ENCODE assay signal across 23 cellular contexts in genomic region chr7:1099154-1099542, GRCh38. TPM values are rescaled to one million over a fixed set of nuclear protein-coding genes. Genes with fewer than 3 reads are reported as not detected.
"Had no signal": no experiment of that assay in that cellular context is flagged by ENCODE, and none has a peak within 500 bp of the region (broad histone marks: within the 10 kb centered on the region; RNA-seq: fewer than 3 reads in every experiment).

No MANE protein-coding gene starts in this region.

- H3K4me1 Mint-ChIP-seq: natural killer cell had no signal

- H3K27ac Mint-ChIP-seq: memory B cell; natural killer cell; stimulated activated memory B cell treated with anti-CD40 and anti-IgM and Interleukin-4, amounts not matched to agents 10 μg/mL and 1 μg/mL and 100 μg/mL, for 72 hours; stimulated activated naive CD8-positive, alpha-beta T cell treated with anti-CD3 and anti-CD28 coated beads, Interleukin-15, Interleukin-2, amounts not matched to agents 100 ng/mL and 50 ng/mL, for 24 hours had no signal

- ATAC-seq: heart left ventricle; left lobe of liver; natural killer cell; right cardiac atrium; stimulated activated memory B cell treated with anti-CD40 and anti-IgM and Interleukin-4, amounts not matched to agents 10 μg/mL and 1 μg/mL and 100 μg/mL, for 72 hours had no signal

- H3K4me1 ChIP-seq: uterus had no signal

- H3K4me2 ChIP-seq: hepatocyte had no signal

- H3K4me3 Mint-ChIP-seq: memory B cell; natural killer cell; stimulated activated memory B cell treated with anti-CD40 and anti-IgM and Interleukin-4, amounts not matched to agents 10 μg/mL and 1 μg/mL and 100 μg/mL, for 72 hours; stimulated activated naive CD8-positive, alpha-beta T cell treated with anti-CD3 and anti-CD28 coated beads, Interleukin-15, Interleukin-2, amounts not matched to agents 100 ng/mL and 50 ng/mL, for 24 hours had no signal

- H3K27me3 Mint-ChIP-seq: stimulated activated memory B cell treated with anti-CD40 and anti-IgM and Interleukin-4, amounts not matched to agents 10 μg/mL and 1 μg/mL and 100 μg/mL, for 72 hours; stimulated activated naive CD8-positive, alpha-beta T cell treated with anti-CD3 and anti-CD28 coated beads, Interleukin-15, Interleukin-2, amounts not matched to agents 100 ng/mL and 50 ng/mL, for 24 hours had no signal

- H3K27me3 ChIP-seq: dorsolateral prefrontal cortex, heart left ventricle, hepatocyte, sigmoid colon, tibial nerve, upper lobe of left lung, uterus had no signal

- H3K36me3 ChIP-seq: heart left ventricle, prostate gland, sigmoid colon, thoracic aorta, uterus had no signal

- H3K36me3 Mint-ChIP-seq: natural killer cell had no signal

- DNase-seq: dorsolateral prefrontal cortex; effector CD4-positive, alpha-beta T cell; heart left ventricle; kidney; natural killer cell; nucleus accumbens; sigmoid colon; stimulated activated CD4-positive, alpha-beta T cell treated with anti-CD3 and anti-CD28 coated beads, Interleukin-4, amount 100 ng/mL, for 4 hours; uterus had no signal

- H3K27ac ChIP-seq: heart left ventricle, hepatocyte, prostate gland, sigmoid colon, thoracic aorta, tibial nerve, upper lobe of left lung, uterus had no signal

- H3K9me3 ChIP-seq: heart left ventricle, prostate gland, sigmoid colon, thoracic aorta, tibial nerve, upper lobe of left lung, uterus had no signal

- FAIRE-seq: colon, frontal cortex, kidney had no signal

- H2AFZ ChIP-seq: hepatocyte had no signal

- H3K4me3 ChIP-seq: dorsolateral prefrontal cortex, heart left ventricle, hepatocyte, lung, prostate gland, sigmoid colon, thoracic aorta, tibial nerve, upper lobe of left lung, uterus had no signal

RNA-seq across cellular contexts. Expression of gene GPR146, which starts 54.8 kb away (rescaled TPM):
- total RNA-seq: fibroblast of villous mesenchyme had no signal
